In genomic region chr11:122816701-122817100, GRCh38 we compare ENCODE assay signal across 17 cellular contexts. TPM values are rescaled to one million over a fixed set of nuclear protein-coding genes. Genes with fewer than 3 reads are reported as not detected.
DNase-seq lines count a peak whose midpoint lies in the region; ATAC-seq, FAIRE-seq and TF ChIP-seq lines count a peak whose summit lies in the region.
"Had no signal": no experiment of that assay in that cellular context is flagged by ENCODE, and none has a peak within 500 bp of the region (broad histone marks: within the 10 kb centered on the region; RNA-seq: fewer than 3 reads in every experiment).

No MANE protein-coding gene starts in this region.

- peaks cover 27% of the 10 kb centered on the region for H3K9me3 Mint-ChIP-seq in nephron
- H3K9me3 Mint-ChIP-seq in activated T-helper 1 cell treated with anti-CD3 and anti-CD28 coated beads, Interleukin-12 subunit alpha, Interleukin-12 subunit beta, Interleukin-2, Interleukin-4 antibody, amounts not matched to agents 30 ng/mL and 10 ng/mL and 1 ng/mL, durations not matched to agents 14 hours and 24 hours and 36 hours: peaks cover 24% of the 10 kb centered on the region
- H3K9me3 Mint-ChIP-seq: natural killer cell had no signal

- POLR2A ChIA-PET in HepG2 (lab: Yijun Ruan, JAX): no interaction called here

- ATAC-seq in right lobe of liver (peak; percentile 36 to 65 (median 40)), HepG2 (no peak), esophagus mucosa (peak; percentile 46), HG02798 (IDR thresholded peaks at IDR 0.05; ENCODE audit: poor library complexity, unreplicated experiment) (no peak)
- ATAC-seq: natural killer cell had no signal

- no TSS peak for BruUV-seq in HepG2 (replicated peaks; lab: Mats Ljungman, UMichigan)

- TF ChIP-seq POLR2A in right lobe of liver (IDR thresholded peaks at IDR 0.05) (no peak), HepG2 (IDR thresholded peaks at IDR 0.05; ENCODE audit: insufficient read depth in 1 of 2, low read depth in 2 of 2, low read length in 2 of 2) (no peak)

- H3K27me3 ChIP-seq in right lobe of liver (no peaks in the 10 kb centered on the region), HepG2 (ENCODE audit: control insufficient read depth in 1 of 2, insufficient read depth in 2 of 2, low read length in 2 of 2) (no peaks in the 10 kb centered on the region)

- no peak for TF ChIP-seq EP300 in HepG2 (IDR thresholded peaks at IDR 0.05; ENCODE audit: low read depth in 2 of 2, low read length in 2 of 2)
- no peak for TF ChIP-seq EP300 in HepG2 (CRISPR knock-in tag; IDR thresholded peaks at IDR 0.05; ENCODE audit: borderline replicate concordance)

- DNase-seq in right lobe of liver: no peak
- DNase-seq in HepG2 (ENCODE audit: low spot score): no peak
- no peak for DNase-seq in foreskin fibroblast
- DNase-seq in NCI-H146 treated with DMSO at 0.1 percent for 48 hours (lab: John Stamatoyannopoulos, UW; ENCODE audit: unreplicated experiment): no peak
- DNase-seq in activated T-helper 1 cell treated with anti-CD3 and anti-CD28 coated beads, Interleukin-12 subunit alpha, Interleukin-12 subunit beta, Interleukin-2, Interleukin-4 antibody, amounts not matched to agents 30 ng/mL and 10 ng/mL and 1 ng/mL, durations not matched to agents 14 hours and 24 hours and 36 hours (ENCODE audit: low spot score): no peak
- DNase-seq: effector CD8-positive, alpha-beta T cell; GOT3; natural killer cell; NCI-H1092; stimulated activated CD4-positive, alpha-beta T cell treated with anti-CD3 and anti-CD28 coated beads, Interleukin-2, amount 100 ng/mL, for 48 hours had no signal

- H3K27ac Mint-ChIP-seq in nephron: peak overlapping the region in 2 of 3 experiments; percentile 28 to 57
- no peak overlapping the region for H3K27ac Mint-ChIP-seq in activated T-helper 1 cell treated with anti-CD3 and anti-CD28 coated beads, Interleukin-12 subunit alpha, Interleukin-12 subunit beta, Interleukin-2, Interleukin-4 antibody, amounts not matched to agents 30 ng/mL and 10 ng/mL and 1 ng/mL, durations not matched to agents 14 hours and 24 hours and 36 hours
- H3K27ac Mint-ChIP-seq: IgD-negative memory B cell, natural killer cell had no signal

- in situ Hi-C loops in HepG2 (cut with HindIII; ENCODE audit: extremely low pct_ligation_motif_present, low pct_unique_long_range_greater_than_20kb): no loop called here

- H3K27ac ChIP-seq in right lobe of liver (no peak overlapping the region), HepG2 (ENCODE audit: extremely low read length, insufficient read depth, low read length) (no peak overlapping the region)

- H4K20me1 ChIP-seq in HepG2 (ENCODE audit: insufficient read depth, low read length): no peaks in the 10 kb centered on the region

- no peak overlapping the region for H2AFZ ChIP-seq in HepG2 (ENCODE audit: low read length)

- no peaks in the 10 kb centered on the region for H3K9me3 ChIP-seq in right lobe of liver
- no peaks in the 10 kb centered on the region for H3K9me3 ChIP-seq in HepG2 (ENCODE audit: low read length)

- no peak overlapping the region for H3K4me3 Mint-ChIP-seq in nephron
- H3K4me3 Mint-ChIP-seq in activated T-helper 1 cell treated with anti-CD3 and anti-CD28 coated beads, Interleukin-12 subunit alpha, Interleukin-12 subunit beta, Interleukin-2, Interleukin-4 antibody, amounts not matched to agents 30 ng/mL and 10 ng/mL and 1 ng/mL, durations not matched to agents 14 hours and 24 hours and 36 hours: no peak overlapping the region
- H3K4me3 Mint-ChIP-seq: natural killer cell had no signal

- no peak overlapping the region for H3K4me2 ChIP-seq in HepG2 (ENCODE audit: low read depth, low read length)

- H3K36me3 Mint-ChIP-seq in nephron (ENCODE audit: low read depth): no peaks in the 10 kb centered on the region
- H3K36me3 Mint-ChIP-seq in activated T-helper 1 cell treated with anti-CD3 and anti-CD28 coated beads, Interleukin-12 subunit alpha, Interleukin-12 subunit beta, Interleukin-2, Interleukin-4 antibody, amounts not matched to agents 30 ng/mL and 10 ng/mL and 1 ng/mL, durations not matched to agents 14 hours and 24 hours and 36 hours (ENCODE audit: low read depth): peaks cover 1% of the 10 kb centered on the region
- H3K36me3 Mint-ChIP-seq: natural killer cell had no signal

- no peak overlapping the region for H3K4me3 ChIP-seq in right lobe of liver
- H3K4me3 ChIP-seq in HepG2 (replicated peaks in 1 of 3; ENCODE audit: insufficient read depth in 1 of 3, low read depth in 2 of 3, low read length in 3 of 3): no peak overlapping the region
- H3K4me3 ChIP-seq in foreskin fibroblast (ENCODE audit: low read depth in 1 of 2, low read length in 2 of 2): no peak overlapping the region

- H3K36me3 ChIP-seq in right lobe of liver (no peaks in the 10 kb centered on the region), HepG2 (replicated peaks in 1 of 2; ENCODE audit: control insufficient read depth in 1 of 2, insufficient read depth in 2 of 2, low read length in 2 of 2) (no peaks in the 10 kb centered on the region)

- H3K4me1 ChIP-seq in right lobe of liver: no peaks in the 10 kb centered on the region
- H3K4me1 ChIP-seq in HepG2 (ENCODE audit: insufficient read depth, low read length): no peaks in the 10 kb centered on the region

- TF ChIP-seq CTCF in right lobe of liver (IDR thresholded peaks at IDR 0.05): no peak
- TF ChIP-seq CTCF in HepG2 (CRISPR knock-in tag; IDR thresholded peaks at IDR 0.05): no peak
- TF ChIP-seq CTCF in nephron (IDR thresholded peaks at IDR 0.05; ENCODE audit: unreplicated experiment in 3 of 3): no peak
- TF ChIP-seq CTCF in foreskin fibroblast (IDR thresholded peaks at IDR 0.05; ENCODE audit: low read depth, low read length): no peak

- H3K4me1 Mint-ChIP-seq in nephron: peaks cover 5% of the 10 kb centered on the region
- peaks cover 8% of the 10 kb centered on the region for H3K4me1 Mint-ChIP-seq in activated T-helper 1 cell treated with anti-CD3 and anti-CD28 coated beads, Interleukin-12 subunit alpha, Interleukin-12 subunit beta, Interleukin-2, Interleukin-4 antibody, amounts not matched to agents 30 ng/mL and 10 ng/mL and 1 ng/mL, durations not matched to agents 14 hours and 24 hours and 36 hours (ENCODE audit: low read depth)

- intact Hi-C loops in right lobe of liver (cut with DNase I): no loop called here
- intact Hi-C loops in HepG2 (cut with micrococcal nuclease; ENCODE audit: unreplicated experiment): no loop called here
- intact Hi-C loops in activated T-helper 1 cell treated with anti-CD3 and anti-CD28 coated beads, Interleukin-12 subunit alpha, Interleukin-12 subunit beta, Interleukin-2, Interleukin-4 antibody, amounts not matched to agents 30 ng/mL and 10 ng/mL and 1 ng/mL, durations not matched to agents 14 hours and 24 hours and 36 hours (cut with micrococcal nuclease): no loop called here

- no peak overlapping the region for H3K9ac ChIP-seq in HepG2 (ENCODE audit: insufficient read depth, low read depth, low read length)

- CTCF ChIA-PET in HepG2 (lab: Yijun Ruan, JAX; ENCODE audit: low intra/inter-chr PET ratio, low total read pairs): no interaction called here

- no peak for FAIRE-seq in HepG2 (lab: Jason Lieb, UNC)
- FAIRE-seq: astrocyte, D721Med, TTC549 had no signal

- no peaks in the 10 kb centered on the region for H3K27me3 Mint-ChIP-seq in nephron (ENCODE audit: low read depth)
- H3K27me3 Mint-ChIP-seq in activated T-helper 1 cell treated with anti-CD3 and anti-CD28 coated beads, Interleukin-12 subunit alpha, Interleukin-12 subunit beta, Interleukin-2, Interleukin-4 antibody, amounts not matched to agents 30 ng/mL and 10 ng/mL and 1 ng/mL, durations not matched to agents 14 hours and 24 hours and 36 hours (ENCODE audit: insufficient read depth): peaks cover 4% of the 10 kb centered on the region
- H3K27me3 Mint-ChIP-seq: IgD-negative memory B cell had no signal

- TF ChIP-seq RAD21 in HepG2 (CRISPR knock-in tag; IDR thresholded peaks at IDR 0.05): no peak

- WGBS in right lobe of liver (ENCODE audit: insufficient coverage, low coverage, low lambda C conversion rate, missing lambda C conversion rate): 42% methylated on average over 4 of the region's 4 CpGs
- 25% methylated on average over 4 of the region's 4 CpGs for WGBS in HepG2 (ENCODE audit: low lambda C conversion rate)

- H3K79me2 ChIP-seq in HepG2 (ENCODE audit: insufficient read depth, low read length): no peaks in the 10 kb centered on the region

TF ChIP-seq in HepG2, 621 proteins besides CTCF, POLR2A, EP300 and RAD21 (continues in another document):
- TF ChIP-seq ZNF773 (CRISPR knock-in tag; IDR thresholded peaks at IDR 0.05; ENCODE audit: borderline replicate concordance): no peak

RNA-seq across cellular contexts. Expression of gene CRTAM, which starts 21.6 kb away (rescaled TPM):
- under 1 TPM in 5 of 6 experiments, not detected in 1; 0.11 to 0.26 (median 0.25) TPM for total RNA-seq in right lobe of liver
- total RNA-seq in HepG2 (2016; rRNA removed; fragmentation: Illumina TruSeq; extraction: Trizol): not detected in 2 replicates
- total RNA-seq in HepG2 (2016; cell fraction: cytosol; rRNA removed; fragmentation: Illumina TruSeq; extraction: Trizol; ENCODE audit: low read depth): not detected in 2 replicates
- total RNA-seq in HepG2 (2016; cell fraction: insoluble cytoplasmic fraction; rRNA removed; fragmentation: Illumina TruSeq; extraction: Trizol): not detected in 2 replicates
- not detected in 2 replicates for total RNA-seq in HepG2 (2016; cell fraction: membrane; rRNA removed; fragmentation: Illumina TruSeq; extraction: Trizol)
- not detected in 2 replicates for total RNA-seq in HepG2 (2016; cell fraction: nucleus; rRNA removed; fragmentation: Illumina TruSeq; extraction: Trizol)
- polyA plus RNA-seq in HepG2 (2011; rRNA removed): not detected in 2 replicates
- polyA plus RNA-seq in HepG2 (2011; cell fraction: cytosol; rRNA removed): not detected in 2 replicates
- polyA plus RNA-seq in HepG2 (2011; cell fraction: nucleus; rRNA removed): not detected in 2 replicates
- polyA plus RNA-seq in HepG2 (2012): not detected in 2 replicates
- polyA plus RNA-seq in HepG2 (2016; cell fraction: cytosol; fragmentation: Illumina TruSeq; extraction: Trizol; ENCODE audit: low read depth): not detected in 2 replicates
- not detected in 2 replicates for polyA plus RNA-seq in HepG2 (2016; cell fraction: insoluble cytoplasmic fraction; fragmentation: Illumina TruSeq; extraction: Trizol; ENCODE audit: low read depth)
- not detected in 2 replicates for polyA plus RNA-seq in HepG2 (2016; cell fraction: membrane; fragmentation: Illumina TruSeq; extraction: Trizol; ENCODE audit: low read depth)
- polyA plus RNA-seq in HepG2 (2016; cell fraction: nucleus; fragmentation: Illumina TruSeq; extraction: Trizol; ENCODE audit: insufficient read depth, low read depth): not detected in 2 replicates
- polyA minus RNA-seq in HepG2 (2011; rRNA and poly(A)+ RNA removed; ENCODE audit: low replicate concordance): not detected in 2 replicates
- polyA minus RNA-seq in HepG2 (2011; cell fraction: cytosol; rRNA and poly(A)+ RNA removed): not detected in 2 replicates
- not detected in 2 replicates for polyA minus RNA-seq in HepG2 (2011; cell fraction: nucleus; rRNA and poly(A)+ RNA removed)
- not detected for total RNA-seq in esophagus mucosa
- 8.5 and 8.7 TPM in 2 replicates for total RNA-seq in activated T-helper 1 cell treated with anti-CD3 and anti-CD28 coated beads, Interleukin-12 subunit alpha, Interleukin-12 subunit beta, Interleukin-2, Interleukin-4 antibody, amounts not matched to agents 30 ng/mL and 10 ng/mL and 1 ng/mL, durations not matched to agents 14 hours and 24 hours and 36 hours
- total RNA-seq: astrocyte had no signal

Comparison
In these comparisons a context has a peak if more than half of its experiments do, and no peak if none do; other contexts are left out.
1. ATAC-seq: peak in right lobe of liver (4 of 4) and esophagus mucosa (single experiment); none in HepG2 (single experiment) and HG02798 (single experiment).